ENCODE assay signal across 1 cellular context in the genomic region with DNA sequence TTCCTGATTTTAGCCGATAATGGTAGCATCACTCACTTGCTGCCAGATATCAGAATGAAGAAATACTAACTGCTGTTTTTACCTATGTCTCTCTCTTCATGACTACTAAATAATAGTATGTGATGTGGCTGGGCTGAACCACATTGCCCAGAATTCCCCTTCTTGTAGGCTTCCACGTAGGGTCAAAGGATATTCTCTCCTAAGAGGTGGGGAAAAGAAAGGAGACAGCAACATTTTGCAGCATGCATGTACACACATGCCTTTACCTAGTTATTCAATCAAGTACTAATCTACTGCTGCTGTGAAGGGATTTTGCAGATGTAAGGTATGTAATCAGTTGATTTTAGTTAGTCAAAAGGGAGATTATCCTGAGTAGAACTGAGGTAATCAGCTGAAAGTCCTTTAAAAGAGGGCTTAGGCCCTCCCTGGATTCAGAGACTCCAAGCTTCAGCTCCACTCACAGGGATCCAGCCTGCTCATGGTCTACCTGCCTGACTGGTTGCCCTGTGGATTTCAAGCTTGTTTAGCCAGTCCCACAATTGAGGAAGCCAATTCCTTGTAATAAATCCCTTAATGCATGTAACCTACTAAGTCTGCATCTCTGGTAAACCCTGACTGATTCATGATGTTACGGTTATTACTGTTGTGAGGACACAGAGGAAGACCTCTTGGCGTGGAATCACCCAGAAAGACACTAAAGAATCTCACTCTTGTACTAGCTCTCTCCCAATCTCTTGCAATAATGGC.
TF ChIP-seq lines count a peak whose summit lies in the region.

No MANE protein-coding gene starts in this region.

TF ChIP-seq in K562, 482 proteins besides CTCF, POLR2A, EP300 and RAD21 (continued from another document):
- TF ChIP-seq, protein P1, sequence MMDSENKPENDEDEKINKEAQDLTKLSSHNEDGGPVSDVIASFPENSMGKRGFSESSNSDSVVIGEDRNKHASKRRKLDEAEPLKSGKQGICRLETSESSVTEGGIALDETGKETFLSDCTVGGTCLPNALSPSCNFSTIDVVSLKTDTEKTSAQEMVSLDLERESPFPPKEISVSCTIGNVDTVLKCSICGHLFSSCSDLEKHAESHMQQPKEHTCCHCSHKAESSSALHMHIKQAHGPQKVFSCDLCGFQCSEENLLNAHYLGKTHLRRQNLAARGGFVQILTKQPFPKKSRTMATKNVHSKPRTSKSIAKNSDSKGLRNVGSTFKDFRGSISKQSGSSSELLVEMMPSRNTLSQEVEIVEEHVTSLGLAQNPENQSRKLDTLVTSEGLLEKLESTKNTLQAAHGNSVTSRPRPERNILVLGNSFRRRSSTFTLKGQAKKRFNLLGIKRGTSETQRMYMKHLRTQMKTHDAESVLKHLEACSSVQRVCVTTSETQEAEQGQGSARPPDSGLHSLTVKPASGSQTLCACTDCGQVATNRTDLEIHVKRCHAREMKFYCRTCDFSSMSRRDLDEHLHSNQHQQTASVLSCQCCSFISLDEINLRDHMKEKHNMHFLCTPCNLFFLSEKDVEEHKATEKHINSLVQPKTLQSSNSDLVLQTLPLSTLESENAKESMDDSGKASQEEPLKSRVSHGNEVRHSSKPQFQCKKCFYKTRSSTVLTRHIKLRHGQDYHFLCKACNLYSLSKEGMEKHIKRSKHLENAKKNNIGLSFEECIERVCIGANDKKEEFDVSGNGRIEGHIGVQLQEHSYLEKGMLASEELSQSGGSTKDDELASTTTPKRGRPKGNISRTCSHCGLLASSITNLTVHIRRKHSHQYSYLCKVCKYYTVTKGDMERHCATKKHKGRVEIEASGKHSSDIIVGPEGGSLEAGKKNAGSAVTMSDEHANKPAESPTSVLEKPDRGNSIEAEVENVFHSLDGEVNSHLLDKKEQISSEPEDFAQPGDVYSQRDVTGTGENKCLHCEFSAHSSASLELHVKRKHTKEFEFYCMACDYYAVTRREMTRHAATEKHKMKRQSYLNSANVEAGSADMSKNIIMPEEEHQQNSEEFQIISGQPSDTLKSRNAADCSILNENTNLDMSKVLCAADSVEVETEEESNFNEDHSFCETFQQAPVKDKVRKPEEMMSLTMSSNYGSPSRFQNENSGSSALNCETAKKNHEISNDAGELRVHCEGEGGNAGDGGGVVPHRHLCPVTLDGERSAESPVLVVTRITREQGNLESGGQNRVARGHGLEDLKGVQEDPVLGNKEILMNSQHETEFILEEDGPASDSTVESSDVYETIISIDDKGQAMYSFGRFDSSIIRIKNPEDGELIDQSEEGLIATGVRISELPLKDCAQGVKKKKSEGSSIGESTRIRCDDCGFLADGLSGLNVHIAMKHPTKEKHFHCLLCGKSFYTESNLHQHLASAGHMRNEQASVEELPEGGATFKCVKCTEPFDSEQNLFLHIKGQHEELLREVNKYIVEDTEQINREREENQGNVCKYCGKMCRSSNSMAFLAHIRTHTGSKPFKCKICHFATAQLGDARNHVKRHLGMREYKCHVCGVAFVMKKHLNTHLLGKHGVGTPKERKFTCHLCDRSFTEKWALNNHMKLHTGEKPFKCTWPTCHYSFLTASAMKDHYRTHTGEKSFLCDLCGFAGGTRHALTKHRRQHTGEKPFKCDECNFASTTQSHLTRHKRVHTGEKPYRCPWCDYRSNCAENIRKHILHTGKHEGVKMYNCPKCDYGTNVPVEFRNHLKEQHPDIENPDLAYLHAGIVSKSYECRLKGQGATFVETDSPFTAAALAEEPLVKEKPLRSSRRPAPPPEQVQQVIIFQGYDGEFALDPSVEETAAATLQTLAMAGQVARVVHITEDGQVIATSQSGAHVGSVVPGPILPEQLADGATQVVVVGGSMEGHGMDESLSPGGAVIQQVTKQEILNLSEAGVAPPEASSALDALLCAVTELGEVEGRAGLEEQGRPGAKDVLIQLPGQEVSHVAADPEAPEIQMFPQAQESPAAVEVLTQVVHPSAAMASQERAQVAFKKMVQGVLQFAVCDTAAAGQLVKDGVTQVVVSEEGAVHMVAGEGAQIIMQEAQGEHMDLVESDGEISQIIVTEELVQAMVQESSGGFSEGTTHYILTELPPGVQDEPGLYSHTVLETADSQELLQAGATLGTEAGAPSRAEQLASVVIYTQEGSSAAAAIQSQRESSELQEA (IDR thresholded peaks at IDR 0.05; ENCODE audit: low read depth), result no peak
- no peak for TF ChIP-seq ATF7 (IDR thresholded peaks at IDR 0.05)
- TF ChIP-seq ZNF830 (CRISPR knock-in tag; IDR thresholded peaks at IDR 0.05), result no peak
- TF ChIP-seq HNRNPLL (IDR thresholded peaks at IDR 0.05; ENCODE audit: low read depth, low read length, poor library complexity, severe bottlenecking), result no peak
- no peak for TF ChIP-seq NR2C2 (CRISPR knock-in tag; IDR thresholded peaks at IDR 0.05)
- peak; percentile 75; the same call in 1 of the 2 replicates for TF ChIP-seq NR2C2 (tag; IDR thresholded peaks at IDR 0.05)
- no peak for TF ChIP-seq ZNF408 (CRISPR knock-in tag; IDR thresholded peaks at IDR 0.05; ENCODE audit: low read depth)
- TF ChIP-seq, protein P2, sequence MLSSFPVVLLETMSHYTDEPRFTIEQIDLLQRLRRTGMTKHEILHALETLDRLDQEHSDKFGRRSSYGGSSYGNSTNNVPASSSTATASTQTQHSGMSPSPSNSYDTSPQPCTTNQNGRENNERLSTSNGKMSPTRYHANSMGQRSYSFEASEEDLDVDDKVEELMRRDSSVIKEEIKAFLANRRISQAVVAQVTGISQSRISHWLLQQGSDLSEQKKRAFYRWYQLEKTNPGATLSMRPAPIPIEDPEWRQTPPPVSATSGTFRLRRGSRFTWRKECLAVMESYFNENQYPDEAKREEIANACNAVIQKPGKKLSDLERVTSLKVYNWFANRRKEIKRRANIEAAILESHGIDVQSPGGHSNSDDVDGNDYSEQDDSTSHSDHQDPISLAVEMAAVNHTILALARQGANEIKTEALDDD (IDR thresholded peaks at IDR 0.05), result peak; percentile 48; the same call in 1 of the 2 replicates
